ENCODE assay signal across 16 cellular contexts in genomic region chr5:17425385-17426070, GRCh38.
"Had no signal": no experiment of that assay in that cellular context is flagged by ENCODE, and none has a peak within 500 bp of the region (broad histone marks: within the 10 kb centered on the region; RNA-seq: fewer than 3 reads in every experiment).

No MANE protein-coding gene starts in this region.

- ATAC-seq: activated T-cell treated with anti-CD3 and anti-CD28 coated beads, Interleukin-2, amount 50 U/mL, for 72 hours; left ventricle myocardium superior; psoas muscle; stimulated activated naive CD8-positive, alpha-beta T cell treated with anti-CD3 and anti-CD28 coated beads, Interleukin-15, Interleukin-2, amounts not matched to agents 100 U/mL and 50 U/mL, for 24 hours had no signal

- H3K4me1 ChIP-seq: psoas muscle, sigmoid colon had no signal

- H3K27me3 Mint-ChIP-seq: activated naive CD8-positive, alpha-beta T cell treated with anti-CD3 and anti-CD28 coated beads, Interleukin-2, amount 10 ng/mL, durations not matched to agents 7 days and 5 days had no signal

- H3K9me3 Mint-ChIP-seq: nephron had no signal

- DNase-seq: activated CD4-positive, alpha-beta T cell treated with anti-CD3 and anti-CD28 coated beads for 1 hour; activated CD4-positive, alpha-beta T cell treated with anti-CD3 and anti-CD28 coated beads, Interleukin-2, amount 50 U/mL, for 48 hours; activated gamma-delta T cell treated with Interleukin-2 at 50 U/mL for 16 hours; activated naive CD8-positive, alpha-beta T cell treated with anti-CD3 and anti-CD28 coated beads, Interleukin-2, amount 10 ng/mL, durations not matched to agents 7 days and 5 days; activated T-cell treated with anti-CD3 and anti-CD28 coated beads, Interleukin-2, amount 50 U/mL, for 72 hours; aorta; dorsolateral prefrontal cortex; hippocampal formation; left ventricle myocardium superior; mesendoderm; psoas muscle; sigmoid colon; stimulated activated CD4-positive, alpha-beta T cell treated with anti-CD3 and anti-CD28 coated beads, Interleukin-12 subunit alpha, Interleukin-12 subunit beta, amount 100 ng/mL, for 4 hours; stimulated activated naive CD8-positive, alpha-beta T cell treated with anti-CD3 and anti-CD28 coated beads, Interleukin-15, Interleukin-2, amounts not matched to agents 100 U/mL and 50 U/mL, for 24 hours had no signal

- H3K4me1 Mint-ChIP-seq: activated naive CD8-positive, alpha-beta T cell treated with anti-CD3 and anti-CD28 coated beads, Interleukin-2, amount 10 ng/mL, durations not matched to agents 7 days and 5 days had no signal

- H3K27ac ChIP-seq: dorsolateral prefrontal cortex, psoas muscle, sigmoid colon, thoracic aorta had no signal

- H3K9me3 ChIP-seq: psoas muscle, sigmoid colon, thoracic aorta had no signal

- H3K36me3 ChIP-seq: sigmoid colon, thoracic aorta had no signal

- H3K27me3 ChIP-seq: dorsolateral prefrontal cortex, sigmoid colon had no signal

- H3K4me3 Mint-ChIP-seq: activated naive CD8-positive, alpha-beta T cell treated with anti-CD3 and anti-CD28 coated beads, Interleukin-2, amount 10 ng/mL, durations not matched to agents 7 days and 5 days; activated T-cell treated with anti-CD3 and anti-CD28 coated beads, Interleukin-2, amount 50 U/mL, for 72 hours; nephron had no signal

- H3K4me3 ChIP-seq: dorsolateral prefrontal cortex, psoas muscle, sigmoid colon, thoracic aorta had no signal

- H3K27ac Mint-ChIP-seq: activated naive CD8-positive, alpha-beta T cell treated with anti-CD3 and anti-CD28 coated beads, Interleukin-2, amount 10 ng/mL, durations not matched to agents 7 days and 5 days; activated T-cell treated with anti-CD3 and anti-CD28 coated beads, Interleukin-2, amount 50 U/mL, for 72 hours; nephron had no signal

- H3K36me3 Mint-ChIP-seq: activated naive CD8-positive, alpha-beta T cell treated with anti-CD3 and anti-CD28 coated beads, Interleukin-2, amount 10 ng/mL, durations not matched to agents 7 days and 5 days had no signal
